In genomic region chr20:5069141-5069806, GRCh38 we compare ENCODE assay signal across 16 cellular contexts. TPM values are rescaled to one million over a fixed set of nuclear protein-coding genes. Genes with fewer than 3 reads are reported as not detected.
A peak's percentile ranks its signal among the peaks of the same experiment; 100 is the strongest.
DNase-seq lines count a peak whose midpoint lies in the region; ATAC-seq, FAIRE-seq and TF ChIP-seq lines count a peak whose summit lies in the region.
"Had no signal": no experiment of that assay in that cellular context is flagged by ENCODE, and none has a peak within 500 bp of the region (broad histone marks: within the 10 kb centered on the region; RNA-seq: fewer than 3 reads in every experiment).

No MANE protein-coding gene starts in this region.

- no peaks in the 10 kb centered on the region for H3K27me3 ChIP-seq in right atrium auricular region

- H3K9me3 Mint-ChIP-seq in T-helper 1 cell treated with Interleukin-12 subunit alpha and Interleukin-12 subunit beta and Interleukin-4 antibody, amounts not matched to agents 30 μg/mL and 1 μg/mL, for 36 hours: no peaks in the 10 kb centered on the region
- H3K9me3 Mint-ChIP-seq in endothelial cell (ENCODE audit: unreplicated experiment): no peaks in the 10 kb centered on the region

- no peaks in the 10 kb centered on the region for H3K79me2 ChIP-seq in OCI-LY7 (ENCODE audit: insufficient read depth, low read depth, low read length)

- H3K36me3 Mint-ChIP-seq in T-helper 1 cell treated with Interleukin-12 subunit alpha and Interleukin-12 subunit beta and Interleukin-4 antibody, amounts not matched to agents 30 μg/mL and 1 μg/mL, for 36 hours (ENCODE audit: low read depth): peaks cover 4% of the 10 kb centered on the region
- H3K36me3 Mint-ChIP-seq in endothelial cell (ENCODE audit: low read depth, unreplicated experiment): peaks cover 8% of the 10 kb centered on the region

- H3K36me3 ChIP-seq in OCI-LY7 (ENCODE audit: insufficient read depth, low read length): no peaks in the 10 kb centered on the region
- no peaks in the 10 kb centered on the region for H3K36me3 ChIP-seq in right atrium auricular region

- H3K27me3 Mint-ChIP-seq in T-helper 1 cell treated with Interleukin-12 subunit alpha and Interleukin-12 subunit beta and Interleukin-4 antibody, amounts not matched to agents 30 μg/mL and 1 μg/mL, for 36 hours (ENCODE audit: low read depth): no peaks in the 10 kb centered on the region
- H3K27me3 Mint-ChIP-seq in endothelial cell (ENCODE audit: unreplicated experiment): peaks cover 7% of the 10 kb centered on the region

- no TSS peak for BruUV-seq in OCI-LY7 (replicated peaks; lab: Mats Ljungman, UMichigan)

- H3K9me3 ChIP-seq in A549 (no peaks in the 10 kb centered on the region), OCI-LY7 (ENCODE audit: low read length) (no peaks in the 10 kb centered on the region), right atrium auricular region (no peaks in the 10 kb centered on the region)
- H3K9me3 ChIP-seq: SK-N-SH had no signal

- no peak for TF ChIP-seq EP300 in A549 (IDR thresholded peaks at IDR 0.05)

- 88% methylated on average over 8 of the region's 8 CpGs for WGBS in A549 (ENCODE audit: missing lambda C conversion rate)

- H3K4me3 ChIP-seq in A549 (no peak overlapping the region), OCI-LY7 (ENCODE audit: low read depth, low read length, poor library complexity, severe bottlenecking) (no peak overlapping the region), right atrium auricular region (no peak overlapping the region)

- peak overlapping the region; percentile 11 to 87; a peak in 5 of 6 replicates for H3K27ac ChIP-seq in A549
- no peak overlapping the region for H3K27ac ChIP-seq in OCI-LY7 (ENCODE audit: low read depth, low read length, poor library complexity, severe bottlenecking)
- no peak overlapping the region for H3K27ac ChIP-seq in right atrium auricular region

- DNase-seq in T-helper 1 cell (no peak), A549 (ENCODE audit: low read depth in 1 of 2, low spot score in 1 of 2) (no peak), OCI-LY7 (ENCODE audit: low spot score) (no peak), endothelial cell (ENCODE audit: low spot score) (no peak), right atrium auricular region (ENCODE audit: low spot score) (no peak), DMS 273 treated with DMSO at 0.1 percent for 48 hours (lab: John Stamatoyannopoulos, UW) (no peak), Ammon's horn (ENCODE audit: low spot score) (no peak)
- DNase-seq: GDM1, Kasumi-1, NCI-H1417, NCI-H187 treated with DMSO at 0.1 percent for 48 hours, SHP77, SK-N-SH had no signal

- H3K4me2 ChIP-seq in A549 (no peak overlapping the region), OCI-LY7 (ENCODE audit: low read length) (no peak overlapping the region)
- H3K4me2 ChIP-seq: SK-N-SH had no signal

- POLR2A ChIA-PET in A549 (lab: Yijun Ruan, JAX): no interaction called here
- POLR2A ChIA-PET in OCI-LY7 (lab: Charles Lee): interaction anchor here (0.7 to 1.2 kb wide), 2 partner anchors 18 to 27 kb away, joined by 3 read pairs; no protein-coding TSS in a partner anchor

- H3K4me1 ChIP-seq in A549 (peaks cover 55% of the 10 kb centered on the region), OCI-LY7 (ENCODE audit: insufficient read depth, low read length, poor library complexity, severe bottlenecking) (peaks cover 6% of the 10 kb centered on the region), right atrium auricular region (peaks cover 0 to 10% of the 10 kb centered on the region in 2 donors)

- no peak for TF ChIP-seq POLR2A in A549 (IDR thresholded peaks at IDR 0.05; ENCODE audit: low read length)

- no peak for ATAC-seq in A549

- H2AFZ ChIP-seq in OCI-LY7 (ENCODE audit: low read length): peak overlapping the region; percentile 13; the same call in 1 of the 2 replicates

- no peak for FAIRE-seq in A549 (lab: Jason Lieb, UNC)
- FAIRE-seq: GM12892, H54 had no signal

- CTCF ChIA-PET in A549 (lab: Yijun Ruan, JAX): interaction anchor here (0.8 to 6.8 kb wide), 5 partner anchors 12 to 57 kb away, joined by 3 to 35 read pairs (median 3); partner anchors contain the start of gene CDS2
- CTCF ChIA-PET in OCI-LY7 (lab: Charles Lee; ENCODE audit: unreplicated experiment): no interaction called here

- peaks cover 30% of the 10 kb centered on the region for H3K4me1 Mint-ChIP-seq in T-helper 1 cell treated with Interleukin-12 subunit alpha and Interleukin-12 subunit beta and Interleukin-4 antibody, amounts not matched to agents 30 μg/mL and 1 μg/mL, for 36 hours (ENCODE audit: low read depth)
- H3K4me1 Mint-ChIP-seq in endothelial cell (ENCODE audit: unreplicated experiment): peaks cover 18% of the 10 kb centered on the region

- H3K4me3 Mint-ChIP-seq in T-helper 1 cell treated with Interleukin-12 subunit alpha and Interleukin-12 subunit beta and Interleukin-4 antibody, amounts not matched to agents 30 μg/mL and 1 μg/mL, for 36 hours: peak overlapping the region; percentile 45
- no peak overlapping the region for H3K4me3 Mint-ChIP-seq in endothelial cell (ENCODE audit: unreplicated experiment)

- TF ChIP-seq CTCF in A549 (IDR thresholded peaks at IDR 0.05): no peak
- TF ChIP-seq CTCF in OCI-LY7 (conservative IDR thresholded peaks at IDR 0.05; ENCODE audit: low read length): no peak
- no peak for TF ChIP-seq CTCF in endothelial cell (IDR thresholded peaks at IDR 0.05; ENCODE audit: unreplicated experiment)
- TF ChIP-seq CTCF in right atrium auricular region (IDR thresholded peaks at IDR 0.05): no peak

- no peak for TF ChIP-seq RAD21 in A549 (conservative IDR thresholded peaks at IDR 0.05 in 1 of 2, IDR thresholded peaks at IDR 0.05 in 1 of 2)

- no peaks in the 10 kb centered on the region for H3K9me2 ChIP-seq in OCI-LY7 (ENCODE audit: insufficient read depth, low read length)
- H3K9me2 ChIP-seq: SK-N-SH had no signal

- H4K20me1 ChIP-seq in OCI-LY7 (ENCODE audit: insufficient read depth, low read length): no peaks in the 10 kb centered on the region

- peak overlapping the region; percentile 80 for H3K27ac Mint-ChIP-seq in T-helper 1 cell treated with Interleukin-12 subunit alpha and Interleukin-12 subunit beta and Interleukin-4 antibody, amounts not matched to agents 30 μg/mL and 1 μg/mL, for 36 hours
- H3K27ac Mint-ChIP-seq in endothelial cell (ENCODE audit: unreplicated experiment): peak overlapping the region; percentile 64

- intact Hi-C loops in OCI-LY7 (cut with micrococcal nuclease; ENCODE audit: unreplicated experiment): no loop called here

TF ChIP-seq in A549, 52 proteins besides CTCF, POLR2A, EP300 and RAD21:
- TF ChIP-seq GATA3 (IDR thresholded peaks at IDR 0.05; ENCODE audit: borderline replicate concordance): no peak
- no peak for TF ChIP-seq MYC (IDR thresholded peaks at IDR 0.05; ENCODE audit: borderline replicate concordance, low read length)
- TF ChIP-seq REST (IDR thresholded peaks at IDR 0.05): no peak

RNA-seq across cellular contexts. Expression of gene TMEM230, which starts 43.6 kb away (rescaled TPM):
- polyA plus RNA-seq in A549 (2011; rRNA removed) (276 and 284 TPM in 2 replicates), A549 (2017; fragmentation: RNase III; extraction: RNeasy Plus Mini Kit Qiagen cat#74134 plus additional on column Dnase treatment) (99.9 to 106 TPM (median 105 TPM) in 3 replicates)
- 99.5 and 123 TPM in 2 replicates for polyA plus RNA-seq in A549 (2012; cell fraction: cytosol; rRNA removed)
- polyA plus RNA-seq in A549 (2012; cell fraction: nucleus; rRNA removed): 27.3 and 47.4 TPM in 2 replicates
- 67.7 and 90.9 TPM in 2 replicates for polyA minus RNA-seq in A549 (2011; rRNA and poly(A)+ RNA removed)
- 114 and 138 TPM in 2 replicates for total RNA-seq in OCI-LY7 (2014; rRNA removed; shearing (Covaris generic))
- total RNA-seq in OCI-LY7 (2022) (81.1 and 90.5 TPM in 2 replicates), endothelial cell (ENCODE audit: unreplicated experiment) (62.2 TPM), right atrium auricular region (100 to 1,000 TPM in 1 of 2 donors, 10 to 100 TPM in 1; 77.7 to 101 TPM)

RNA-seq across cellular contexts. Expression of gene PCNA, which starts 50.5 kb away (rescaled TPM):
- polyA plus RNA-seq in A549 (2011; rRNA removed) (388 and 450 TPM in 2 replicates), A549 (2017; fragmentation: RNase III; extraction: RNeasy Plus Mini Kit Qiagen cat#74134 plus additional on column Dnase treatment) (431 to 445 TPM (median 440 TPM) in 3 replicates)
- polyA plus RNA-seq in A549 (2012; cell fraction: cytosol; rRNA removed): 552 and 561 TPM in 2 replicates
- 882 and 940 TPM in 2 replicates for polyA plus RNA-seq in A549 (2012; cell fraction: nucleus; rRNA removed)
- 260 and 279 TPM in 2 replicates for polyA minus RNA-seq in A549 (2011; rRNA and poly(A)+ RNA removed)
- total RNA-seq in OCI-LY7 (2014; rRNA removed; shearing (Covaris generic)): 499 and 567 TPM in 2 replicates
- total RNA-seq in OCI-LY7 (2022) (470 and 513 TPM in 2 replicates), endothelial cell (ENCODE audit: unreplicated experiment) (77.1 TPM), right atrium auricular region (10 to 100 TPM; 25.3 to 25.4 TPM)

RNA-seq across cellular contexts. Expression of gene CDS2, which starts 57.5 kb away (rescaled TPM):
- 106 and 128 TPM in 2 replicates for polyA plus RNA-seq in A549 (2011; rRNA removed)
- polyA plus RNA-seq in A549 (2012; cell fraction: cytosol; rRNA removed): 26.2 and 34.1 TPM in 2 replicates
- polyA plus RNA-seq in A549 (2012; cell fraction: nucleus; rRNA removed): 13.9 and 27.4 TPM in 2 replicates
- 34.0 to 44.0 TPM (median 37.4 TPM) in 3 replicates for polyA plus RNA-seq in A549 (2017; fragmentation: RNase III; extraction: RNeasy Plus Mini Kit Qiagen cat#74134 plus additional on column Dnase treatment)
- polyA minus RNA-seq in A549 (2011; rRNA and poly(A)+ RNA removed): 100 TPM in 2 replicates
- total RNA-seq in OCI-LY7 (2014; rRNA removed; shearing (Covaris generic)): 16.5 and 16.6 TPM in 2 replicates
- total RNA-seq in OCI-LY7 (2022): 42.8 and 46.1 TPM in 2 replicates
- total RNA-seq in endothelial cell (ENCODE audit: unreplicated experiment): 130 TPM
- total RNA-seq in right atrium auricular region: 10 to 100 TPM; 45.5 to 60.8 TPM

Comparison
In these comparisons a context has a peak if more than half of its experiments do, and no peak if none do; other contexts are left out.
1. H3K27ac ChIP-seq: peak in A549 (2 of 2); none in OCI-LY7 (single experiment) and right atrium auricular region (0 of 2).